8 cellular contexts compared by ENCODE assay signal in the genomic region with DNA sequence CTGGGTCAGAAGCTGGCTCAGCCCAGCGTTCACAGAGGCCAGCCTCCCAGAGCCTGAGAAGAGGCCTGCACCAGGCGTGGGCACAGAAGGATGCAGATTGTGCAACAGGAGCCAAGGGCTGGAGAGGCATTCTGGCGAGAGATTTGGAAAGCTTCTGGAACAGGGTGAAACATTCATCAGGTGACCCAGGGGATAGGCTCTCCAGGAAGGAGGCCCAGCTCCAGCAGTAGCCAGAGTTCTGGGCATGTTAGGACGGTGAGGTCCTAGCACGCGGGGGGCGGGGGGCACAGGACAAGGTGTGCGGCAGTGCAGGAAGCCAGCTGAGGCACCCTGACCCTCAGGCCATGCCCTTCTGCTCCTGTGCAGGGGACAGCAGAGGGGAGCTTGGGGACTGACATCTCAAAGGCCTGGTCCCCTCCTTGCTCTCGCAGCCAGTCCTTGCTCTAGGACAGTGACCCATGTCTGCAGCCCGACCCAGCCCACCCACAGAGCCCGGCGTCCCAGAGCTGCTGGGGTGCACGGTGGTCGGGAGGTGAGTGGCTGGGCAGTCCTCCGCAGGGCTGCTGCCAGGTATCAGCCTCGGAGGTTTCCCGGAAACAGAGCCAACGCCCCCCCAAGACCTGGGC.
A peak's percentile ranks its signal among the peaks of the same experiment; 100 is the strongest.
DNase-seq lines count a peak whose midpoint lies in the region; ATAC-seq and TF ChIP-seq lines count a peak whose summit lies in the region.

No MANE protein-coding gene starts in this region.

- H3K4me1 ChIP-seq in rectal smooth muscle tissue (ENCODE audit: control insufficient read depth, insufficient read depth, low read length): peaks cover 10% of the 10 kb centered on the region

- peak overlapping the region; percentile 28 for H3K9ac ChIP-seq in rectal smooth muscle tissue (ENCODE audit: low read length)

- no peaks in the 10 kb centered on the region for H3K27me3 ChIP-seq in rectal smooth muscle tissue (ENCODE audit: control insufficient read depth, insufficient read depth, low read length)

- H3K36me3 Mint-ChIP-seq in activated CD8-positive, alpha-beta memory T cell treated with anti-CD3 and anti-CD28 coated beads, Interleukin-2, amount 10 ng/mL, durations not matched to agents 7 days and 5 days: peaks cover 3% of the 10 kb centered on the region

- no peak for TF ChIP-seq CTCF in VCaP (conservative IDR thresholded peaks at IDR 0.05)
- TF ChIP-seq CTCF in GM13976 (IDR thresholded peaks at IDR 0.05; ENCODE audit: borderline replicate concordance, control extremely low read depth, extremely low read depth, insufficient read depth, missing control alignments): no peak

- H3K4me3 Mint-ChIP-seq in activated CD8-positive, alpha-beta memory T cell treated with anti-CD3 and anti-CD28 coated beads, Interleukin-2, amount 10 ng/mL, durations not matched to agents 7 days and 5 days: peak overlapping the region; percentile 69

- intact Hi-C loops in Right ventricle myocardium superior (cut with DNase I): loop anchor here (2.0 to 5.0 kb wide), 4 partner anchors 52 to 272 kb away; a partner anchor contains a TSS

- peak overlapping the region; percentile 81 for H3K27ac Mint-ChIP-seq in activated CD8-positive, alpha-beta memory T cell treated with anti-CD3 and anti-CD28 coated beads, Interleukin-2, amount 10 ng/mL, durations not matched to agents 7 days and 5 days

- H3K4me3 ChIP-seq in rectal smooth muscle tissue (ENCODE audit: low read length): peak overlapping the region; percentile 13

- ATAC-seq in activated CD8-positive, alpha-beta memory T cell treated with anti-CD3 and anti-CD28 coated beads, Interleukin-2, amount 10 ng/mL, durations not matched to agents 7 days and 5 days: no peak
- peak; percentile 66 for ATAC-seq in Right ventricle myocardium superior (ENCODE audit: poor library complexity)
- ATAC-seq in HG03108 (IDR thresholded peaks at IDR 0.05; ENCODE audit: unreplicated experiment): no peak

- peak overlapping the region; percentile 82 for H3K27ac ChIP-seq in VCaP
- peak overlapping the region; percentile 88 for H3K27ac ChIP-seq in rectal smooth muscle tissue (ENCODE audit: low read depth, low read length)

- peaks cover 31% of the 10 kb centered on the region for H3K4me1 Mint-ChIP-seq in activated CD8-positive, alpha-beta memory T cell treated with anti-CD3 and anti-CD28 coated beads, Interleukin-2, amount 10 ng/mL, durations not matched to agents 7 days and 5 days

- H3K27me3 Mint-ChIP-seq in activated CD8-positive, alpha-beta memory T cell treated with anti-CD3 and anti-CD28 coated beads, Interleukin-2, amount 10 ng/mL, durations not matched to agents 7 days and 5 days: no peaks in the 10 kb centered on the region

- peaks cover 6% of the 10 kb centered on the region for H3K9me3 Mint-ChIP-seq in activated CD8-positive, alpha-beta memory T cell treated with anti-CD3 and anti-CD28 coated beads, Interleukin-2, amount 10 ng/mL, durations not matched to agents 7 days and 5 days (ENCODE audit: low read depth)

- DNase-seq in activated CD8-positive, alpha-beta memory T cell treated with anti-CD3 and anti-CD28 coated beads, Interleukin-2, amount 10 ng/mL, durations not matched to agents 7 days and 5 days: no peak
- DNase-seq in activated CD8-positive, alpha-beta memory T cell treated with anti-CD3 and anti-CD28 coated beads, Interleukin-2, amount 50 U/mL, for 48 hours: no peak
- peak; percentile 70 for DNase-seq in Right ventricle myocardium superior
- DNase-seq in pons (ENCODE audit: low spot score): no peak
- no peak for DNase-seq in GM13976 (ENCODE audit: low spot score)

- CTCF ChIA-PET in activated CD8-positive, alpha-beta memory T cell treated with anti-CD3 and anti-CD28 coated beads, Interleukin-2, amount 10 ng/mL, durations not matched to agents 7 days and 5 days (lab: Charles Lee): interaction anchor here (0.6 to 4.2 kb wide), 38 partner anchors 8 to 275 kb away, joined by 3 to 29 read pairs (median 4); a partner anchor contains a TSS

- H3K36me3 ChIP-seq in rectal smooth muscle tissue (ENCODE audit: control insufficient read depth, insufficient read depth, low read length): no peaks in the 10 kb centered on the region

- in situ Hi-C loops in GM13976 (cut with MboI; ENCODE audit: low sequenced_read_pairs, unreplicated experiment): loop anchor here (25.0 kb wide), 1 partner anchor 222 kb away; no protein-coding TSS in a partner anchor
